13 cellular contexts compared by ENCODE assay signal in genomic region chr10:26810435-26811026, GRCh38.
"Had no signal": no experiment of that assay in that cellular context is flagged by ENCODE, and none has a peak within 500 bp of the region (broad histone marks: within the 10 kb centered on the region; RNA-seq: fewer than 3 reads in every experiment).

No MANE protein-coding gene starts in this region.

- H3K27ac ChIP-seq: neutrophil, parathyroid adenoma, thoracic aorta, upper lobe of right lung, WERI-Rb-1 had no signal

- H2AFZ ChIP-seq: parathyroid adenoma had no signal

- H3K36me3 ChIP-seq: neutrophil, thoracic aorta, WERI-Rb-1 had no signal

- H3K4me3 ChIP-seq: thoracic aorta, upper lobe of right lung had no signal

- ATAC-seq: esophagus mucosa; naive thymus-derived CD8-positive, alpha-beta T cell; sciatic nerve; upper lobe of right lung had no signal

- H3K27me3 ChIP-seq: neutrophil, upper lobe of right lung had no signal

- H3K9ac ChIP-seq: parathyroid adenoma had no signal

- H3K9me3 ChIP-seq: neutrophil, thoracic aorta, upper lobe of right lung had no signal

- DNase-seq: activated CD4-positive, alpha-beta T cell treated with anti-CD3 and anti-CD28 coated beads, Interleukin-2, amount 50 U/mL, for 4 hours; activated gamma-delta T cell; amniotic stem cell; effector CD8-positive, alpha-beta T cell; naive thymus-derived CD8-positive, alpha-beta T cell; stimulated activated CD4-positive, alpha-beta T cell treated with anti-CD3 and anti-CD28 coated beads, Interleukin-4, amount 100 ng/mL, for 24 hours; upper lobe of right lung; WERI-Rb-1 had no signal
